ENCODE assay signal across 13 cellular contexts in the genomic region with DNA sequence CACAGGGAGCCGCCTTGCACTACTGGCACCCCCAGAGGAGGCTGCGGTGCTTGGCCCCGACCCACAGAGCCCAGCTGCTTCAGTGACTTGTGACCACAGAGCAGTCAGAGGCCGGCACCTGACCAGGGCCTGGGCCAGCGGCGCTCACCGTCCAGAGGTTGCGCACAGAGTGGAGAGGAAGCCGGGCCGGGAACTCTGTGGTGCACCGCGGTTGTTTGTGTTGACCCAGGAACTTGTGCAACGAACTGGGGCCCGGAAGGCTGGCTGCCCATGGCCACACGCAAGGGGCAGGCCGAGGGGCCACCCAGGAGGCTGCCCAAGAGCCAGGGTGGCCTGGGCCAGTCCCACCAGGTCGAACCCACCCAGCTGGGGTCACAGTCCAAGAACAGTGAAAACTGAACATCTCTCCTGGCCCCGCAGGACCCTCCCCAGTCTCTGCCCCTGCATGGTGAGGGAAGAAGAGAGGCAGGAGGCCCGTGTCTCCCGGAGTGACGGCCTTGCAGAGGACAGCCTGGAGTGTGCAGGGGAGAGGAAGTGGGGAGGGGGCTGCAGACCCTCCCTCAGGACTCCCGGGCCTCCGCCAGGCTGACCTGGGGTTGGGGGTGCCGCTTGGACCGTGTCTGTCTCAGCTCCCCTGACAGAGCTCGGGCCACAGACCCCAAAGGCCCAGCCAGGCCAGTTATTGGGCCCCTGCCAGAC. TPM values are rescaled to one million over a fixed set of nuclear protein-coding genes. Genes with fewer than 3 reads are reported as not detected.
A peak's percentile ranks its signal among the peaks of the same experiment; 100 is the strongest.
DNase-seq lines count a peak whose midpoint lies in the region; ATAC-seq, FAIRE-seq and TF ChIP-seq lines count a peak whose summit lies in the region.
"Had no signal": no experiment of that assay in that cellular context is flagged by ENCODE, and none has a peak within 500 bp of the region (broad histone marks: within the 10 kb centered on the region; RNA-seq: fewer than 3 reads in every experiment).

No MANE protein-coding gene starts in this region.

- H3K27ac ChIP-seq in fibroblast of lung (ENCODE audit: insufficient read depth, low read length), result no peak overlapping the region
- peak overlapping the region in 1 of 2 donors; percentile 41 for H3K27ac ChIP-seq in kidney (ENCODE audit: low read depth in 2 of 2, low read length in 2 of 2)
- no peak overlapping the region for H3K27ac ChIP-seq in SJCRH30
- H3K27ac ChIP-seq: parathyroid adenoma, VCaP had no signal

- H3K4me2 ChIP-seq in fibroblast of lung (ENCODE audit: extremely low read depth, insufficient read depth, low read length), result no peak overlapping the region

- no peaks in the 10 kb centered on the region for H3K79me2 ChIP-seq in fibroblast of lung (ENCODE audit: control insufficient read depth, insufficient read depth, low read length)
- H3K79me2 ChIP-seq: parathyroid adenoma had no signal

- H3K9me3 ChIP-seq in fibroblast of lung (ENCODE audit: control insufficient read depth, insufficient read depth, low read depth, low read length), result no peaks in the 10 kb centered on the region
- H3K9me3 ChIP-seq in kidney (ENCODE audit: control insufficient read depth in 1 of 2, low read length in 2 of 2), result no peaks in the 10 kb centered on the region
- no peaks in the 10 kb centered on the region for H3K9me3 ChIP-seq in SJCRH30 (replicated peaks)

- H3K27me3 ChIP-seq in fibroblast of lung (ENCODE audit: control insufficient read depth, insufficient read depth, low read length), result no peaks in the 10 kb centered on the region
- peaks cover 74% of the 10 kb centered on the region for H3K27me3 ChIP-seq in SJCRH30

- ATAC-seq in activated naive CD4-positive, alpha-beta T cell treated with anti-CD3 and anti-CD28 coated beads, Interleukin-2, amount 50 U/mL, for 72 hours, result peak; percentile 11 to 13

- H3K4me1 ChIP-seq in fibroblast of lung (ENCODE audit: control insufficient read depth, extremely low read depth, insufficient read depth, low read length), result peaks cover 15% of the 10 kb centered on the region
- H3K4me1 ChIP-seq in kidney (ENCODE audit: control insufficient read depth in 1 of 2, insufficient read depth in 1 of 2, low read depth in 1 of 2, low read length in 2 of 2), result peaks cover 3 to 26% of the 10 kb centered on the region in 2 donors
- H3K4me1 ChIP-seq in SJCRH30, result peaks cover 39% of the 10 kb centered on the region
- H3K4me1 ChIP-seq: parathyroid adenoma had no signal

- no peak overlapping the region for H2AFZ ChIP-seq in fibroblast of lung (ENCODE audit: low read length)
- H2AFZ ChIP-seq: parathyroid adenoma had no signal

- TF ChIP-seq CTCF in fibroblast of lung (conservative IDR thresholded peaks at IDR 0.05 in 1 of 2, IDR thresholded peaks at IDR 0.05 in 1 of 2; ENCODE audit: low read depth in 1 of 2, low read length in 2 of 2), result no peak
- TF ChIP-seq CTCF in kidney (IDR thresholded peaks at IDR 0.05; ENCODE audit: borderline replicate concordance, extremely low read depth, insufficient read depth), result no peak

- H3K36me3 ChIP-seq in fibroblast of lung (ENCODE audit: control insufficient read depth, insufficient read depth, low read length) (no peaks in the 10 kb centered on the region), kidney (ENCODE audit: control insufficient read depth in 1 of 2, insufficient read depth in 2 of 2, low read length in 2 of 2) (no peaks in the 10 kb centered on the region), SJCRH30 (no peaks in the 10 kb centered on the region)

- H3K9ac ChIP-seq in fibroblast of lung (ENCODE audit: insufficient read depth, low read length) (no peak overlapping the region), kidney (ENCODE audit: low read length in 2 of 2) (no peak overlapping the region)
- H3K9ac ChIP-seq: parathyroid adenoma had no signal

- H3K4me3 ChIP-seq in fibroblast of lung (replicated peaks in 1 of 4; ENCODE audit: control extremely low read depth in 1 of 4, insufficient read depth in 1 of 4, low read depth in 3 of 4, low read length in 4 of 4) (no peak overlapping the region), kidney (ENCODE audit: low read length in 2 of 2) (no peak overlapping the region), SJCRH30 (no peak overlapping the region)

- DNase-seq in activated naive CD4-positive, alpha-beta T cell treated with anti-CD3 and anti-CD28 coated beads, Interleukin-2, amount 50 U/mL, for 72 hours (ENCODE audit: low spot score in 2 of 2), result no peak
- DNase-seq in activated naive CD4-positive, alpha-beta T cell treated with Interleukin-2 at 50 U/mL for 16 hours, result no peak
- DNase-seq in fibroblast of lung (ENCODE audit: low read depth in 2 of 2), result peak; percentile 9 to 79
- peak; percentile 73 for DNase-seq in myocyte (ENCODE audit: low read depth)
- no peak for DNase-seq in kidney
- no peak for DNase-seq in OCI-M1 (lab: John Stamatoyannopoulos, UW)
- DNase-seq in stimulated activated naive CD4-positive, alpha-beta T cell (lab: John Stamatoyannopoulos, UW), result no peak
- DNase-seq in SJCRH30, result no peak
- DNase-seq: NCI-H748 treated with DMSO at 0.1 percent for 48 hours; stimulated activated CD8-positive, alpha-beta memory T cell treated with anti-CD3 and anti-CD28 coated beads, Interleukin-4, amount 100 ng/mL, for 48 hours had no signal

- H3K9me3 Mint-ChIP-seq in activated naive CD4-positive, alpha-beta T cell treated with anti-CD3 and anti-CD28 coated beads, Interleukin-2, amount 50 U/mL, for 72 hours, result no peaks in the 10 kb centered on the region

- no peak for FAIRE-seq in kidney (lab: Jason Lieb, UNC)
- FAIRE-seq: A204.1 had no signal

- H3K36me3 Mint-ChIP-seq in activated naive CD4-positive, alpha-beta T cell treated with anti-CD3 and anti-CD28 coated beads, Interleukin-2, amount 50 U/mL, for 72 hours, result no peaks in the 10 kb centered on the region

- no peaks in the 10 kb centered on the region for H4K20me1 ChIP-seq in fibroblast of lung (ENCODE audit: control insufficient read depth, extremely low read depth, insufficient read depth, low read length)

- intact Hi-C loops in kidney (cut with DNase I), result loop anchor here (10.0 kb wide), 1 partner anchor 75 kb away; a partner anchor contains a TSS

- H3K27ac Mint-ChIP-seq in activated naive CD4-positive, alpha-beta T cell treated with anti-CD3 and anti-CD28 coated beads, Interleukin-2, amount 50 U/mL, for 72 hours, result no peak overlapping the region

RNA-seq across cellular contexts. Expression of a gene that starts 42.8 kb away (rescaled TPM):
- total RNA-seq in activated naive CD4-positive, alpha-beta T cell treated with anti-CD3 and anti-CD28 coated beads, Interleukin-2, amount 50 U/mL, for 72 hours, result 1 to 10 TPM in 1 of 2 donors, under 1 TPM in 1; 0.61 to 1.6 TPM
- 6.2 and 7.9 TPM in 2 replicates for total RNA-seq in fibroblast of lung
- 2.5 and 4.2 TPM in 2 replicates for polyA plus RNA-seq in fibroblast of lung
- polyA plus RNA-seq in fibroblast of lung (2012), result 5.3 and 7.6 TPM in 2 replicates
- 0.93 and 3.1 TPM in 2 replicates for polyA minus RNA-seq in fibroblast of lung (ENCODE audit: low replicate concordance)
- 6.0 and 7.0 TPM in 2 replicates for total RNA-seq in myocyte
- 4.5 TPM for polyA plus RNA-seq in myocyte (2012)
- total RNA-seq in kidney, result 140 TPM
- 137 TPM for polyA plus RNA-seq in kidney (ENCODE audit: insufficient read depth, low read depth, low replicate concordance)
- 0.71 and 0.81 TPM in 2 replicates for total RNA-seq in SJCRH30 (2014; rRNA removed; shearing (Covaris generic))

Comparison
In these comparisons a context has a peak if more than half of its experiments do, and no peak if none do; other contexts are left out.
1. DNase-seq: peak in fibroblast of lung (2 of 2) and myocyte (single experiment); none in activated naive CD4-positive, alpha-beta T cell treated with anti-CD3 and anti-CD28 coated beads, Interleukin-2, amount 50 U/mL, for 72 hours (0 of 2), activated naive CD4-positive, alpha-beta T cell treated with Interleukin-2 at 50 U/mL for 16 hours (single experiment), kidney (single experiment), OCI-M1 (single experiment), stimulated activated naive CD4-positive, alpha-beta T cell (0 of 6) and SJCRH30 (0 of 2).
2. RNA of a gene that starts 42.8 kb away (total RNA-seq): 140 TPM in kidney (single experiment); 6.2 to 7.9 TPM in fibroblast of lung, 6.0 to 7.0 TPM in myocyte, 0.61 to 1.6 TPM in activated naive CD4-positive, alpha-beta T cell treated with anti-CD3 and anti-CD28 coated beads, Interleukin-2, amount 50 U/mL, for 72 hours and 0.71 to 0.81 TPM in SJCRH30; every median in the first group is over 10 times any median in the second.